ENCODE assay signal across 15 cellular contexts in the genomic region with DNA sequence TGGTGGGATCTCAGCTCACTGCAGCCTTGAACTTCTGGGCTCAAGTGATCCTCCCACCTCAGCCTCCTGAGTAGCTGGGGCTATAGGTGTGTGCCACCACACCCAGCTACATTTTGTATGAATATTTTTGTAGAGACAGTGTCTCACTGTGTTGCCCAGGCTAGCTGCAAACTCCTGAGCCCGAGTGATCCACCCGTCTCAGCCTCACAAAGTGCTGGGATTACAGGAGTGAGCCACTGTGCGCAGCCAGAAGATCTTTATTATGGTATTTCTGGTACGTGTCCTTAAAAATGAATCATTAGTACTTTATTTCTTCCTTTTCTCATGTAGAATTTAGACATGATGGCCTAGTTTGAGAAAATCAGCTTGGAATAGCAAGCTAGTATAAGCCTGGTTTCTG.
DNase-seq lines count a peak whose midpoint lies in the region; ATAC-seq, FAIRE-seq and TF ChIP-seq lines count a peak whose summit lies in the region.
"Had no signal": no experiment of that assay in that cellular context is flagged by ENCODE, and none has a peak within 500 bp of the region (broad histone marks: within the 10 kb centered on the region; RNA-seq: fewer than 3 reads in every experiment).

No MANE protein-coding gene starts in this region.

- no peaks in the 10 kb centered on the region for H3K27me3 Mint-ChIP-seq in CD8-positive, alpha-beta memory T cell
- H3K27me3 Mint-ChIP-seq: T-cell had no signal

- peak overlapping the region; percentile 77 for H3K4me2 ChIP-seq in PC-3 (ENCODE audit: low read length)
- H3K4me2 ChIP-seq in mammary epithelial cell (ENCODE audit: insufficient read depth, low read depth, low read length): peak overlapping the region; percentile 15
- H3K4me2 ChIP-seq: BLaER1 had no signal

- H4K20me1 ChIP-seq in PC-3 (ENCODE audit: low read length): no peaks in the 10 kb centered on the region
- no peaks in the 10 kb centered on the region for H4K20me1 ChIP-seq in mammary epithelial cell (ENCODE audit: insufficient read depth, low read length)
- H4K20me1 ChIP-seq: BLaER1 had no signal

- H3K9ac ChIP-seq in PC-3 (ENCODE audit: low read length): peak overlapping the region; percentile 1; the same call in 1 of the 2 replicates
- H3K9ac ChIP-seq in mammary epithelial cell (ENCODE audit: insufficient read depth, low read length): no peak overlapping the region
- H3K9ac ChIP-seq in stomach smooth muscle (ENCODE audit: low read length in 2 of 2): no peak overlapping the region
- H3K9ac ChIP-seq: BLaER1 had no signal

- H3K27ac ChIP-seq in PC-3 (ENCODE audit: low read length) (no peak overlapping the region), mammary epithelial cell (ENCODE audit: insufficient read depth, low read depth, low read length) (no peak overlapping the region), stomach smooth muscle (ENCODE audit: low read length) (no peak overlapping the region)
- no peak overlapping the region for H3K27ac ChIP-seq in CD8-positive, alpha-beta memory T cell (ENCODE audit: low read depth, low read length)
- H3K27ac ChIP-seq: BLaER1 had no signal

- peak; percentile 49 for ATAC-seq in PC-3
- ATAC-seq: T-cell had no signal

- H3K4me3 ChIP-seq in PC-3 (ENCODE audit: low read length): peak overlapping the region; percentile 61
- H3K4me3 ChIP-seq in mammary epithelial cell (replicated peaks in 1 of 3; ENCODE audit: insufficient read depth in 1 of 3, low read depth in 2 of 3, low read length in 3 of 3): no peak overlapping the region
- peak overlapping the region; percentile 4 to 33 for H3K4me3 ChIP-seq in stomach smooth muscle (ENCODE audit: low read length in 2 of 2)
- no peak overlapping the region for H3K4me3 ChIP-seq in CD8-positive, alpha-beta memory T cell (ENCODE audit: low read length)
- H3K4me3 ChIP-seq: BLaER1 had no signal

- intact Hi-C loops in PC-3 (cut with micrococcal nuclease) (no loop called here), mammary epithelial cell (cut with micrococcal nuclease) (no loop called here)

- H3K4me3 Mint-ChIP-seq in CD8-positive, alpha-beta memory T cell: no peak overlapping the region
- H3K4me3 Mint-ChIP-seq: T-cell had no signal

- no peaks in the 10 kb centered on the region for H3F3A ChIP-seq in PC-3 (ENCODE audit: low read length, unreplicated experiment)

- H3K9me2 ChIP-seq in PC-3 (replicated peaks; ENCODE audit: low read length): no peaks in the 10 kb centered on the region

- in situ Hi-C loops in mammary epithelial cell (cut with MboI; ENCODE audit: low sequenced_read_pairs in 2 of 2): no loop called here

- POLR2A ChIA-PET in PC-3 (lab: Charles Lee; ENCODE audit: unreplicated experiment): no interaction called here
- POLR2A ChIA-PET in CD8-positive, alpha-beta memory T cell (lab: Charles Lee): no interaction called here

- no peaks in the 10 kb centered on the region for H3K36me3 Mint-ChIP-seq in CD8-positive, alpha-beta memory T cell
- H3K36me3 Mint-ChIP-seq: T-cell had no signal

- peak; percentile 58 for FAIRE-seq in H54 (lab: Jason Lieb, UNC)
- FAIRE-seq: GM12891 had no signal

- H3K4me1 Mint-ChIP-seq in CD8-positive, alpha-beta memory T cell: no peaks in the 10 kb centered on the region
- H3K4me1 Mint-ChIP-seq: T-cell had no signal

- TF ChIP-seq CTCF in PC-3 (conservative IDR thresholded peaks at IDR 0.05; ENCODE audit: low read depth, low read length): no peak
- TF ChIP-seq CTCF in mammary epithelial cell (conservative IDR thresholded peaks at IDR 0.05 in 1 of 2, IDR thresholded peaks at IDR 0.05 in 1 of 2; ENCODE audit: extremely low read depth in 1 of 2, insufficient read depth in 1 of 2, low read depth in 1 of 2, low read length in 2 of 2): no peak

- H3K36me3 ChIP-seq in PC-3 (ENCODE audit: low read depth, low read length) (no peaks in the 10 kb centered on the region), mammary epithelial cell (ENCODE audit: insufficient read depth, low read length) (no peaks in the 10 kb centered on the region), stomach smooth muscle (ENCODE audit: control insufficient read depth in 2 of 2, insufficient read depth in 2 of 2, low read length in 2 of 2) (no peaks in the 10 kb centered on the region)
- H3K36me3 ChIP-seq in CD8-positive, alpha-beta memory T cell (ENCODE audit: insufficient read depth, low read length): no peaks in the 10 kb centered on the region
- H3K36me3 ChIP-seq: BLaER1 had no signal

- no peaks in the 10 kb centered on the region for H3K4me1 ChIP-seq in PC-3 (ENCODE audit: insufficient read depth, low read length)
- no peaks in the 10 kb centered on the region for H3K4me1 ChIP-seq in mammary epithelial cell (ENCODE audit: insufficient read depth, low read length)
- H3K4me1 ChIP-seq in stomach smooth muscle (ENCODE audit: control insufficient read depth, insufficient read depth, low read length): no peaks in the 10 kb centered on the region
- no peaks in the 10 kb centered on the region for H3K4me1 ChIP-seq in CD8-positive, alpha-beta memory T cell (ENCODE audit: insufficient read depth, low read length)
- H3K4me1 ChIP-seq: BLaER1 had no signal

- H2AFZ ChIP-seq in PC-3 (ENCODE audit: low read length) (peak overlapping the region; percentile 82), mammary epithelial cell (ENCODE audit: low read depth, low read length) (no peak overlapping the region)

- no peaks in the 10 kb centered on the region for H3K27me3 ChIP-seq in PC-3 (ENCODE audit: low read length)
- H3K27me3 ChIP-seq in mammary epithelial cell (ENCODE audit: insufficient read depth, low read length): no peaks in the 10 kb centered on the region
- no peaks in the 10 kb centered on the region for H3K27me3 ChIP-seq in stomach smooth muscle (ENCODE audit: control insufficient read depth in 1 of 2, insufficient read depth in 2 of 2, low read length in 2 of 2)
- H3K27me3 ChIP-seq in CD8-positive, alpha-beta memory T cell (ENCODE audit: insufficient read depth, low read length, poor library complexity, severe bottlenecking): no peaks in the 10 kb centered on the region
- H3K27me3 ChIP-seq: BLaER1 had no signal

- H3K9me3 ChIP-seq in PC-3 (ENCODE audit: low read length) (no peaks in the 10 kb centered on the region), mammary epithelial cell (replicated peaks; ENCODE audit: insufficient read depth, low read length) (no peaks in the 10 kb centered on the region), stomach smooth muscle (ENCODE audit: control insufficient read depth in 2 of 2, low read length in 2 of 2) (no peaks in the 10 kb centered on the region)
- peaks cover 6% of the 10 kb centered on the region for H3K9me3 ChIP-seq in CD8-positive, alpha-beta memory T cell (ENCODE audit: low read length)
- H3K9me3 ChIP-seq: BLaER1 had no signal

- H3K79me2 ChIP-seq in PC-3 (ENCODE audit: low read length): no peaks in the 10 kb centered on the region
- H3K79me2 ChIP-seq in mammary epithelial cell (ENCODE audit: insufficient read depth, low read length): no peaks in the 10 kb centered on the region

- DNase-seq in H54 (ENCODE audit: insufficient read length, low spot score): no peak
- peak; percentile 15 for DNase-seq in PC-3
- no peak for DNase-seq in mammary epithelial cell
- DNase-seq in CD8-positive, alpha-beta memory T cell: no peak
- DNase-seq in HK-2 (ENCODE audit: unreplicated experiment): no peak
- no peak for DNase-seq in NCI-H1417 treated with DMSO at 0.1 percent for 48 hours (lab: John Stamatoyannopoulos, UW)
- DNase-seq: Karpas-422, NCI-H1930, NCI-H2171 treated with DMSO at 0.1 percent for 48 hours, NCI-H82, RPMI8226, T-cell had no signal

- H3K27ac Mint-ChIP-seq in CD8-positive, alpha-beta memory T cell: no peak overlapping the region
- H3K27ac Mint-ChIP-seq: T-cell had no signal

- no peak for TF ChIP-seq POLR2A in H54 (IDR thresholded peaks at IDR 0.05; ENCODE audit: low read depth, low read length)

- dilution Hi-C loops in mammary epithelial cell (cut with HindIII; ENCODE audit: low sequenced_read_pairs): no loop called here

- BruUV-seq in PC-3 (replicated peaks; lab: Mats Ljungman, UMichigan): no TSS peak
- BruUV-seq in mammary epithelial cell (replicated peaks; lab: Mats Ljungman, UMichigan): no TSS peak

- peaks cover 1 to 31% (median 4%) of the 10 kb centered on the region in 5 donors for H3K9me3 Mint-ChIP-seq in CD8-positive, alpha-beta memory T cell

- 80% methylated on average over 4 of the region's 4 CpGs for WGBS in mammary epithelial cell (ENCODE audit: low coverage, missing lambda C conversion rate)

- CTCF ChIA-PET in PC-3 (lab: Charles Lee) (no interaction called here), mammary epithelial cell (lab: Charles Lee; ENCODE audit: low non-redundant PET) (interaction anchor here (0.6 kb wide), 1 partner anchor 171 kb away, joined by 3 read pairs; no protein-coding TSS in a partner anchor)
- CTCF ChIA-PET in CD8-positive, alpha-beta memory T cell (lab: Charles Lee): no interaction called here

Comparison
In these comparisons a context has a peak if more than half of its experiments do, and no peak if none do; other contexts are left out.
1. H3K4me3 ChIP-seq: peak in PC-3 (single experiment) and stomach smooth muscle (2 of 2); none in mammary epithelial cell (0 of 3) and CD8-positive, alpha-beta memory T cell (single experiment).